In the genomic region with DNA sequence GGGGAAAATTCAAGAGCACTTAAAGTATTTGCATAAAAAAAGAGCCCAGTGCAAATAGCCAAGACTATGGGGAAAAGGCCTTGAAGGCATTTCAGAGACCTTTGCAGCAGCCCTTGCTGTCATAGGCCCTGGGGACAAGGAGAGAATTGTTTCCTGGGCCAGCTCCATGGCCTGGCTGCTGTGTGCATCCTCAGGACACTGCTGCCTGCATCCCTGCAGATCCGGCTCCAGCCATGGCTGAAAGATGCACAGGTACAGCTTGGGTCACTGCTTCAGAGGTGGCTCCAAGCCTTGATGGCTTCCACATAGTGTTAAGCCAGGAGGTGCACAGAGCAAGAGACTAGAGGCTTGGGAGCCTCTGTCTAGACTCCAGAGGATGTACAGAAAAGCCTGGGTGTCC, we compare ENCODE assay signal across 3 cellular contexts. TPM values are rescaled to one million over a fixed set of nuclear protein-coding genes. Genes with fewer than 3 reads are reported as not detected.
"Had no signal": no experiment of that assay in that cellular context is flagged by ENCODE, and none has a peak within 500 bp of the region (broad histone marks: within the 10 kb centered on the region; RNA-seq: fewer than 3 reads in every experiment).

No MANE protein-coding gene starts in this region.

RNA-seq across cellular contexts. Expression of a gene that starts 55.9 kb away (rescaled TPM):
- total RNA-seq: esophagus muscularis mucosa, fibroblast of villous mesenchyme, frontal cortex had no signal
